ENCODE assay signal across 19 cellular contexts in genomic region chr1:222420621-222421020, GRCh38.
DNase-seq lines count a peak whose midpoint lies in the region; ATAC-seq lines count a peak whose summit lies in the region.
"Had no signal": no experiment of that assay in that cellular context is flagged by ENCODE, and none has a peak within 500 bp of the region (broad histone marks: within the 10 kb centered on the region; RNA-seq: fewer than 3 reads in every experiment).

No MANE protein-coding gene starts in this region.

- CTCF ChIA-PET in activated naive CD4-positive, alpha-beta T cell treated with anti-CD3 and anti-CD28 coated beads, Interleukin-2, amount 10 ng/mL, durations not matched to agents 7 days and 5 days (lab: Charles Lee): interaction anchor here (1.0 kb wide), 1 partner anchor 35 kb away, joined by 3 read pairs; no protein-coding TSS in a partner anchor

- H3K27me3 Mint-ChIP-seq in activated naive CD4-positive, alpha-beta T cell treated with anti-CD3 and anti-CD28 coated beads, Interleukin-2, amount 10 ng/mL, durations not matched to agents 7 days and 5 days: no peaks in the 10 kb centered on the region
- H3K27me3 Mint-ChIP-seq in activated T-cell treated with anti-CD3 and anti-CD28 coated beads, Interleukin-2, amount 50 U/mL, for 24 hours: no peaks in the 10 kb centered on the region
- H3K27me3 Mint-ChIP-seq in naive thymus-derived CD8-positive, alpha-beta T cell: no peaks in the 10 kb centered on the region

- H3K27ac Mint-ChIP-seq in activated naive CD4-positive, alpha-beta T cell treated with anti-CD3 and anti-CD28 coated beads, Interleukin-2, amount 10 ng/mL, durations not matched to agents 7 days and 5 days: peak overlapping the region; percentile 94
- peak overlapping the region; percentile 75 for H3K27ac Mint-ChIP-seq in activated T-cell treated with anti-CD3 and anti-CD28 coated beads, Interleukin-2, amount 50 U/mL, for 24 hours
- peak overlapping the region; percentile 35 to 95 (median 92) for H3K27ac Mint-ChIP-seq in naive thymus-derived CD8-positive, alpha-beta T cell
- H3K27ac Mint-ChIP-seq: brain, WTC11 had no signal

- peak; percentile 98 to 99 for ATAC-seq in naive thymus-derived CD8-positive, alpha-beta T cell
- ATAC-seq in HG03108 (IDR thresholded peaks at IDR 0.05; ENCODE audit: unreplicated experiment) (no peak), HG03354 (IDR thresholded peaks at IDR 0.05; ENCODE audit: poor library complexity, severe bottlenecking, unreplicated experiment) (no peak), HG03039 (IDR thresholded peaks at IDR 0.05; ENCODE audit: unreplicated experiment) (no peak)
- ATAC-seq: gastroesophageal sphincter, GM12878, left colon, WTC11 had no signal

- peak; percentile 73 for DNase-seq in activated naive CD4-positive, alpha-beta T cell treated with anti-CD3 and anti-CD28 coated beads, Interleukin-2, amount 10 ng/mL, durations not matched to agents 7 days and 5 days
- no peak for DNase-seq in activated naive CD4-positive, alpha-beta T cell treated with anti-CD3 and anti-CD28 coated beads, Interleukin-2, amount 50 U/mL, for 16 hours
- DNase-seq in KG1 (lab: John Stamatoyannopoulos, UW): peak; percentile 3
- no peak for DNase-seq in activated T-cell treated with anti-CD3 and anti-CD28 coated beads, Interleukin-2, amount 50 U/mL, for 24 hours
- DNase-seq in naive thymus-derived CD8-positive, alpha-beta T cell: peak in 8 of 10 donors; percentile 6 to 78 (median 48)
- DNase-seq: Calu3, dermis blood vessel endothelial cell, erythroblast, left colon, MG63, midbrain, NCI-H1694 treated with DMSO at 0.1 percent for 48 hours had no signal

- peaks cover 70% of the 10 kb centered on the region for H3K4me1 Mint-ChIP-seq in activated naive CD4-positive, alpha-beta T cell treated with anti-CD3 and anti-CD28 coated beads, Interleukin-2, amount 10 ng/mL, durations not matched to agents 7 days and 5 days
- H3K4me1 Mint-ChIP-seq in activated T-cell treated with anti-CD3 and anti-CD28 coated beads, Interleukin-2, amount 50 U/mL, for 24 hours (ENCODE audit: low read depth): peaks cover 72% of the 10 kb centered on the region
- H3K4me1 Mint-ChIP-seq in naive thymus-derived CD8-positive, alpha-beta T cell: peaks cover 34 to 74% (median 66%) of the 10 kb centered on the region in 4 donors
- H3K4me1 Mint-ChIP-seq: brain had no signal

- peaks cover 55% of the 10 kb centered on the region for H3K36me3 Mint-ChIP-seq in activated naive CD4-positive, alpha-beta T cell treated with anti-CD3 and anti-CD28 coated beads, Interleukin-2, amount 10 ng/mL, durations not matched to agents 7 days and 5 days
- peaks cover 9% of the 10 kb centered on the region for H3K36me3 Mint-ChIP-seq in activated T-cell treated with anti-CD3 and anti-CD28 coated beads, Interleukin-2, amount 50 U/mL, for 24 hours (ENCODE audit: low read depth)
- peaks cover 0 to 46% (median 27%) of the 10 kb centered on the region in 3 donors for H3K36me3 Mint-ChIP-seq in naive thymus-derived CD8-positive, alpha-beta T cell
- H3K36me3 Mint-ChIP-seq: brain, WTC11 had no signal

- H3K9me3 Mint-ChIP-seq in activated naive CD4-positive, alpha-beta T cell treated with anti-CD3 and anti-CD28 coated beads, Interleukin-2, amount 10 ng/mL, durations not matched to agents 7 days and 5 days: peaks cover 48% of the 10 kb centered on the region
- H3K9me3 Mint-ChIP-seq in activated T-cell treated with anti-CD3 and anti-CD28 coated beads, Interleukin-2, amount 50 U/mL, for 24 hours: peaks cover 21% of the 10 kb centered on the region
- H3K9me3 Mint-ChIP-seq in naive thymus-derived CD8-positive, alpha-beta T cell: peaks cover 2 to 39% (median 25%) of the 10 kb centered on the region in 9 donors

- POLR2A ChIA-PET in naive thymus-derived CD8-positive, alpha-beta T cell (lab: Charles Lee): interaction anchor here (0.7 to 2.0 kb wide), 7 partner anchors 11 to 680 kb away, joined by 3 to 10 read pairs (median 3); partner anchors contain the start of genes AIDA and BROX

- H3K4me3 Mint-ChIP-seq in activated naive CD4-positive, alpha-beta T cell treated with anti-CD3 and anti-CD28 coated beads, Interleukin-2, amount 10 ng/mL, durations not matched to agents 7 days and 5 days: peak overlapping the region; percentile 37
- no peak overlapping the region for H3K4me3 Mint-ChIP-seq in activated T-cell treated with anti-CD3 and anti-CD28 coated beads, Interleukin-2, amount 50 U/mL, for 24 hours
- peak overlapping the region; percentile 46 to 79 (median 72) for H3K4me3 Mint-ChIP-seq in naive thymus-derived CD8-positive, alpha-beta T cell
- H3K4me3 Mint-ChIP-seq: brain, WTC11 had no signal

Comparison
In these comparisons a context has a peak if more than half of its experiments do, and no peak if none do; other contexts are left out.
1. DNase-seq: peak in activated naive CD4-positive, alpha-beta T cell treated with anti-CD3 and anti-CD28 coated beads, Interleukin-2, amount 10 ng/mL, durations not matched to agents 7 days and 5 days (single experiment), KG1 (single experiment) and naive thymus-derived CD8-positive, alpha-beta T cell (8 of 10); none in activated naive CD4-positive, alpha-beta T cell treated with anti-CD3 and anti-CD28 coated beads, Interleukin-2, amount 50 U/mL, for 16 hours (single experiment) and activated T-cell treated with anti-CD3 and anti-CD28 coated beads, Interleukin-2, amount 50 U/mL, for 24 hours (single experiment).
2. ATAC-seq: peak in naive thymus-derived CD8-positive, alpha-beta T cell (2 of 2); none in HG03108 (single experiment), HG03354 (single experiment) and HG03039 (single experiment).
3. Peak in every context shown above with its lines, with median percentiles within 50 percentile points of each other: H3K27ac Mint-ChIP-seq.